ENCODE assay signal across 21 cellular contexts in the genomic region with DNA sequence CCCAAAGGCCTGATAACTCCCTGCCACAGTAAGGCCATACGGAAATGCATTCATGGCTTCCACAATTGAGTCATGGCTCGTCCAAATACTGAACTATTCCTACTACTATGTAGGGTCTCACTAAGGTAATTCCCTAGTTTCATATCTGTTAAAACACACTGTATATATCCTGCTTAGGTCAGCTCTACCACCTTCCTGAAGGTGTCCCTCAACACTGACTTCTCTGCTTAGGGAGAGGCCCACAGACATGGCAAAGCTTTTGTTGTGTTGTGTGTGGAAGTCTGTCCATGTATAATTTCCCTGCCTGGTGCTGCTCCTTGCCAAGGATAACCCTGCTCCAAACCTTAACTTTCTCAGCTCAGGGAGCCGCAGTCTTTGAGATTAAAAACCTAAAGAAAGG.
"Had no signal": no experiment of that assay in that cellular context is flagged by ENCODE, and none has a peak within 500 bp of the region (broad histone marks: within the 10 kb centered on the region; RNA-seq: fewer than 3 reads in every experiment).

No MANE protein-coding gene starts in this region.

- FAIRE-seq: frontal cortex, keratinocyte, small intestine had no signal

- DNase-seq: effector CD4-positive, alpha-beta T cell; heart left ventricle; immature natural killer cell; left cardiac atrium; left ventricle myocardium inferior; lower lobe of right lung; mesendoderm; naive thymus-derived CD4-positive, alpha-beta T cell; nephron progenitor cell; ovary; right cardiac atrium; small intestine; stimulated activated CD4-positive, alpha-beta T cell treated with anti-CD3 and anti-CD28 coated beads, Interleukin-12 subunit alpha, Interleukin-12 subunit beta, amount 100 ng/mL, for 4 hours; stimulated activated naive CD8-positive, alpha-beta T cell treated with anti-CD3 and anti-CD28 coated beads, Interleukin-15, Interleukin-2, amounts not matched to agents 100 U/mL and 50 U/mL, for 24 hours; thyroid gland; upper lobe of right lung had no signal

- H3K4me3 Mint-ChIP-seq: immature natural killer cell; naive thymus-derived CD4-positive, alpha-beta T cell; nephron progenitor cell had no signal

- H3K27ac ChIP-seq: coronary artery, heart left ventricle, left ventricle myocardium inferior, lower lobe of right lung, ovary, suprapubic skin, thyroid gland, upper lobe of right lung, vagina had no signal

- H3K4me1 Mint-ChIP-seq: immature natural killer cell; naive thymus-derived CD4-positive, alpha-beta T cell had no signal

- H3K9me3 ChIP-seq: heart left ventricle, left ventricle myocardium inferior, lower lobe of right lung, ovary, suprapubic skin, thyroid gland, upper lobe of right lung, vagina had no signal

- H3K27ac Mint-ChIP-seq: immature natural killer cell; naive thymus-derived CD4-positive, alpha-beta T cell had no signal

- H3K4me3 ChIP-seq: coronary artery, heart left ventricle, left ventricle myocardium inferior, lower lobe of right lung, ovary, suprapubic skin, thyroid gland, upper lobe of right lung, vagina had no signal

- ATAC-seq: left cardiac atrium; lower lobe of right lung; naive thymus-derived CD4-positive, alpha-beta T cell; right cardiac atrium; stimulated activated naive CD8-positive, alpha-beta T cell treated with anti-CD3 and anti-CD28 coated beads, Interleukin-15, Interleukin-2, amounts not matched to agents 100 U/mL and 50 U/mL, for 24 hours; upper lobe of right lung had no signal

- H3K4me1 ChIP-seq: heart left ventricle, left ventricle myocardium inferior, lower lobe of right lung, suprapubic skin, thyroid gland, upper lobe of right lung, vagina had no signal

- H3K36me3 Mint-ChIP-seq: immature natural killer cell; naive thymus-derived CD4-positive, alpha-beta T cell had no signal

- H3K36me3 ChIP-seq: heart left ventricle, left ventricle myocardium inferior, lower lobe of right lung, ovary, suprapubic skin, thyroid gland, upper lobe of right lung, vagina had no signal

- H3K27me3 ChIP-seq: heart left ventricle, ovary, suprapubic skin, thyroid gland, upper lobe of right lung, vagina had no signal
